In the genomic region with DNA sequence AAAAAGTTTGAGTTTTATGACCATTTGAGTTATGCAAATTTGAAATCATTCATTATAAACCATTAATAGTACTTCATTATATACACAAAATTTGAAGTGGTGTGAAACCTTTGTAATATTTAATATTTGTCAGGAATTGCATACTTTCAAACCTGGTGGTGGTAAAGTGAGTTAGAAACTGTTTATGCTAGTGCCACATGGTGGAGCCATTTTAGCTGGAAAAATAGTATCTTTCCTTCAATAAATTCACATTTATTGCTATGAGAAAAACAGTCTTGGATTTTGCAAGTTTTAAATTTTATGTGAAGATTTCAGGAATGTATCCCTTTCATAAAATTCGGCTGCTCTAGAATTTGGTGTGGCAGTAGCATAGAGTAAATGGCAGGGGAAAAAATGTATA, we compare ENCODE assay signal across 15 cellular contexts. TPM values are rescaled to one million over a fixed set of nuclear protein-coding genes. Genes with fewer than 3 reads are reported as not detected.
DNase-seq lines count a peak whose midpoint lies in the region; ATAC-seq, FAIRE-seq and TF ChIP-seq lines count a peak whose summit lies in the region.
"Had no signal": no experiment of that assay in that cellular context is flagged by ENCODE, and none has a peak within 500 bp of the region (broad histone marks: within the 10 kb centered on the region; RNA-seq: fewer than 3 reads in every experiment).

No MANE protein-coding gene starts in this region.

- POLR2A ChIA-PET in K562 (lab: Yijun Ruan, JAX) (no interaction called here), MCF 10A (lab: Yijun Ruan, JAX) (no interaction called here)

- CTCF ChIA-PET in K562 (lab: Yijun Ruan, JAX; ENCODE audit: low intra/inter-chr PET ratio), result interaction anchor here (0.5 kb wide), 1 partner anchor 258 kb away, joined by 4 read pairs; no protein-coding TSS in a partner anchor
- CTCF ChIA-PET in MCF 10A (lab: Yijun Ruan, JAX), result interaction anchor here (0.7 to 1.5 kb wide), 2 partner anchors 35 to 37 kb away, joined by 3 to 7 read pairs; no protein-coding TSS in a partner anchor

- TF ChIP-seq POLR2A in K562 (conservative IDR thresholded peaks at IDR 0.05), result no peak

- H3K27me3 Mint-ChIP-seq in MCF 10A (ENCODE audit: insufficient read depth, unreplicated experiment), result peaks cover 8% of the 10 kb centered on the region
- H3K27me3 Mint-ChIP-seq: activated CD4-positive, alpha-beta T cell treated with anti-CD3 and anti-CD28 coated beads for 36 hours; central memory CD8-positive, alpha-beta T cell; T-cell had no signal

- H3K4me1 ChIP-seq in K562 (replicated peaks in 1 of 2; ENCODE audit: control insufficient read depth in 2 of 2, insufficient read depth in 2 of 2, low read length in 2 of 2) (0 out of 5 replicates have a peak, but pooled peaks cover 0 to 2% of the 10 kb centered on the region in 2 experiments), SJCRH30 (no peaks in the 10 kb centered on the region)

- H3K27ac ChIP-seq in C4-2B, result no peak overlapping the region
- H3K27ac ChIP-seq in K562 (ENCODE audit: extremely low read depth, low read depth, low read length), result no peak overlapping the region
- H3K27ac ChIP-seq in SJCRH30, result no peak overlapping the region

- peaks cover 8% of the 10 kb centered on the region for H3K9me3 Mint-ChIP-seq in MCF 10A (ENCODE audit: unreplicated experiment)

- H2AFZ ChIP-seq in K562 (ENCODE audit: low read depth, low read length), result no peak overlapping the region

- no peak overlapping the region for H3K27ac Mint-ChIP-seq in MCF 10A (ENCODE audit: low read depth, unreplicated experiment)
- H3K27ac Mint-ChIP-seq: activated CD4-positive, alpha-beta T cell treated with anti-CD3 and anti-CD28 coated beads for 36 hours; T-cell had no signal

- in situ Hi-C loops in K562 (cut with MboI), result no loop called here

- H3K36me3 ChIP-seq in K562 (ENCODE audit: control insufficient read depth, insufficient read depth, low read length), result no peaks in the 10 kb centered on the region
- no peaks in the 10 kb centered on the region for H3K36me3 ChIP-seq in SJCRH30

- DNase-seq in K562 (ENCODE audit: extremely low read depth in 1 of 4, low spot score in 3 of 4), result no peak
- peak; percentile 26 to 60 for DNase-seq in lung microvascular endothelial cell (ENCODE audit: low read depth in 2 of 2)
- DNase-seq in NK-92 treated with Interleukin-12 subunit alpha and Interleukin-12 subunit beta, amount 100 ng/mL, for 24 hours (lab: John Stamatoyannopoulos, UW), result no peak
- DNase-seq in SJCRH30, result no peak
- no peak for DNase-seq in GF-D8 (lab: John Stamatoyannopoulos, UW)
- DNase-seq in MCF 10A (ENCODE audit: unreplicated experiment), result no peak
- DNase-seq: activated CD4-positive, alpha-beta T cell treated with anti-CD3 and anti-CD28 coated beads for 36 hours; activated effector memory CD4-positive, alpha-beta T cell treated with Interleukin-2 at 50 U/mL for 16 hours; NCI-H146; T-cell had no signal

- H3K4me3 ChIP-seq in K562, result no peak overlapping the region
- H3K4me3 ChIP-seq in SJCRH30, result no peak overlapping the region

- TF ChIP-seq RAD21 in Ishikawa (IDR thresholded peaks at IDR 0.05; ENCODE audit: low read depth), result 0 out of 2 replicates have a peak, but pooled peaks have one; percentile 4
- peak in 1 of 2 experiments; percentile 28; a peak in 1 of 4 replicates for TF ChIP-seq RAD21 in K562 (CRISPR knock-in tag; conservative IDR thresholded peaks at IDR 0.05 in 1 of 2, IDR thresholded peaks at IDR 0.05 in 1 of 2)

- no peaks in the 10 kb centered on the region for H3K4me1 Mint-ChIP-seq in MCF 10A (ENCODE audit: insufficient read depth, unreplicated experiment)
- H3K4me1 Mint-ChIP-seq: central memory CD8-positive, alpha-beta T cell had no signal

- FAIRE-seq in K562 (lab: Jason Lieb, UNC), result no peak

- no peaks in the 10 kb centered on the region for H3K36me3 Mint-ChIP-seq in MCF 10A (ENCODE audit: insufficient read depth, unreplicated experiment)

- TF ChIP-seq EP300 in Ishikawa (IDR thresholded peaks at IDR 0.05; ENCODE audit: borderline replicate concordance), result no peak
- no peak for TF ChIP-seq EP300 in K562 (IDR thresholded peaks at IDR 0.05; ENCODE audit: low read length)

- no peaks in the 10 kb centered on the region for H3K9me3 ChIP-seq in K562 (replicated peaks; ENCODE audit: control insufficient read depth, insufficient read depth, low read depth, low read length)
- H3K9me3 ChIP-seq in SJCRH30 (replicated peaks), result peaks cover 12% of the 10 kb centered on the region

- H3K79me2 ChIP-seq in K562 (ENCODE audit: control insufficient read depth, insufficient read depth, low read length), result no peaks in the 10 kb centered on the region

- ATAC-seq in K562, result no peak
- ATAC-seq: activated CD4-positive, alpha-beta T cell treated with anti-CD3 and anti-CD28 coated beads for 36 hours; sciatic nerve; T-cell had no signal

- no peaks in the 10 kb centered on the region for H3K9me1 ChIP-seq in K562 (ENCODE audit: control insufficient read depth, insufficient read depth, low read length)

- H3K4me2 ChIP-seq in K562 (ENCODE audit: insufficient read depth, low read length), result no peak overlapping the region

- BruUV-seq in K562 (replicated peaks; lab: Mats Ljungman, UMichigan) (no TSS peak), MCF 10A (replicated peaks; lab: Mats Ljungman, UMichigan) (no TSS peak)

- intact Hi-C loops in K562 (cut with micrococcal nuclease), result loop anchor here (1.0 kb wide), 1 partner anchor 37 kb away; no protein-coding TSS in a partner anchor
- intact Hi-C loops in MCF 10A (cut with micrococcal nuclease), result loop anchor here (1.0 kb wide), 1 partner anchor 37 kb away; no protein-coding TSS in a partner anchor

- H3K4me3 Mint-ChIP-seq in MCF 10A (ENCODE audit: unreplicated experiment), result no peak overlapping the region
- H3K4me3 Mint-ChIP-seq: activated CD4-positive, alpha-beta T cell treated with anti-CD3 and anti-CD28 coated beads for 36 hours; central memory CD8-positive, alpha-beta T cell; T-cell had no signal

- TF ChIP-seq CTCF in C4-2B (conservative IDR thresholded peaks at IDR 0.05) (peak; percentile 40), K562 (IDR thresholded peaks at IDR 0.05 in 2 of 3, conservative IDR thresholded peaks at IDR 0.05 in 1 of 3; ENCODE audit: insufficient read depth in 2 of 3, low read depth in 1 of 3, low read length in 3 of 3) (peak in 2 of 3 experiments; percentile 38 to 44; a peak in 3 of 6 replicates), MCF 10A (IDR thresholded peaks at IDR 0.05; ENCODE audit: unreplicated experiment) (no peak)

- no peak overlapping the region for H3K9ac ChIP-seq in K562 (ENCODE audit: insufficient read depth in 1 of 2, low read depth in 2 of 2, low read length in 2 of 2)

- H3K27me3 ChIP-seq in K562 (ENCODE audit: control insufficient read depth in 2 of 2, insufficient read depth in 2 of 2, low read length in 2 of 2) (no peaks in the 10 kb centered on the region), SJCRH30 (no peaks in the 10 kb centered on the region)

- WGBS in K562 (ENCODE audit: insufficient coverage, low coverage, missing lambda C conversion rate), result 7% methylated on average over 1 of the region's 1 CpG

- H4K20me1 ChIP-seq in K562 (replicated peaks; ENCODE audit: control insufficient read depth, insufficient read depth, low read length), result no peaks in the 10 kb centered on the region

TF ChIP-seq in Ishikawa, 13 proteins besides CTCF, POLR2A, EP300 and RAD21 (continues in another document):
- TF ChIP-seq NFIC (IDR thresholded peaks at IDR 0.05) (no peak), TAF1 (IDR thresholded peaks at IDR 0.05; ENCODE audit: low read depth) (no peak)

RNA-seq across cellular contexts. Expression of a gene that starts 7.3 kb away (rescaled TPM):
- total RNA-seq in K562 (2011; cell fraction: chromatin; rRNA removed; ENCODE audit: low replicate concordance), result 72.7 and 152 TPM in 2 replicates
- total RNA-seq in K562 (2011; cell fraction: nucleolus; rRNA removed), result 40.2 and 50.1 TPM in 2 replicates
- 84.8 and 99.5 TPM in 2 replicates for total RNA-seq in K562 (2011; cell fraction: nucleoplasm; rRNA removed)
- total RNA-seq in K562 (2014; rRNA removed), result 54.9 and 61.5 TPM in 2 replicates
- 103 and 110 TPM in 2 replicates for total RNA-seq in K562 (2014; rRNA removed; fragmentation: Illumina TruSeq; extraction: Trizol)
- 75.8 and 78.7 TPM in 2 replicates for total RNA-seq in K562 (2015; rRNA removed; fragmentation: Illumina TruSeq; extraction: Trizol)
- total RNA-seq in K562 (2021), result 106 and 118 TPM in 2 replicates
- 21.3 and 45.3 TPM in 2 replicates for polyA plus RNA-seq in K562 (2011; rRNA removed)
- 18.2 and 21.3 TPM in 2 replicates for polyA plus RNA-seq in K562 (2011; cell fraction: cytosol; rRNA removed)
- 28.2 and 35.4 TPM in 2 replicates for polyA plus RNA-seq in K562 (2011; cell fraction: nucleus; rRNA removed)
- 64.1 and 83.7 TPM in 2 replicates for polyA plus RNA-seq in K562 (2012)
- 103 and 113 TPM in 2 replicates for polyA plus RNA-seq in K562 (2014; fragmentation: Illumina TruSeq; extraction: Trizol)
- polyA plus RNA-seq in K562 (2014; fragmentation: Nextera tagmentation; extraction: Ambion mirVana), result 10 to 100 TPM; 26.0 to 38.7 TPM
- polyA plus RNA-seq in K562 (2014; rRNA removed), result 67.3 and 69.7 TPM in 2 replicates
- 40.0 and 65.9 TPM in 2 replicates for polyA minus RNA-seq in K562 (2011; rRNA and poly(A)+ RNA removed)
- polyA minus RNA-seq in K562 (2011; cell fraction: cytosol; rRNA and poly(A)+ RNA removed), result 23.3 and 36.8 TPM in 2 replicates
- 30.9 and 33.9 TPM in 2 replicates for polyA minus RNA-seq in K562 (2011; cell fraction: nucleus; rRNA and poly(A)+ RNA removed)
- 33.1 and 41.2 TPM in 2 replicates for total RNA-seq in lung microvascular endothelial cell
- total RNA-seq in SJCRH30 (2014; rRNA removed; shearing (Covaris generic)), result 92.6 and 92.8 TPM in 2 replicates
- 28.2 and 28.3 TPM in 2 replicates for total RNA-seq in MCF 10A (2022)

RNA-seq across cellular contexts. Expression of a gene that starts 34.9 kb away (rescaled TPM):
- total RNA-seq in K562 (2011; cell fraction: chromatin; rRNA removed; ENCODE audit: low replicate concordance), result not detected in 2 replicates
- total RNA-seq in K562 (2011; cell fraction: nucleolus; rRNA removed), result not detected in 2 replicates
- total RNA-seq in K562 (2011; cell fraction: nucleoplasm; rRNA removed), result not detected in 2 replicates
- total RNA-seq in K562 (2014; rRNA removed) (not detected in 2 replicates), K562 (2014; rRNA removed; fragmentation: Illumina TruSeq; extraction: Trizol) (not detected in 2 replicates), K562 (2015; rRNA removed; fragmentation: Illumina TruSeq; extraction: Trizol) (not detected in 2 replicates), K562 (2021) (not detected in 2 replicates), lung microvascular endothelial cell (not detected in 2 replicates), MCF 10A (2022) (not detected in 2 replicates)
- polyA plus RNA-seq in K562 (2011; rRNA removed) (not detected in 2 replicates), K562 (2014; fragmentation: Illumina TruSeq; extraction: Trizol) (not detected in 2 replicates), K562 (2014; fragmentation: Nextera tagmentation; extraction: Ambion mirVana) (not detected), K562 (2014; rRNA removed) (not detected in 2 replicates)
- polyA plus RNA-seq in K562 (2011; cell fraction: cytosol; rRNA removed), result not detected in 2 replicates
- not detected in 2 replicates for polyA plus RNA-seq in K562 (2011; cell fraction: nucleus; rRNA removed)
- not detected in 2 replicates for polyA plus RNA-seq in K562 (2012)
- polyA minus RNA-seq in K562 (2011; rRNA and poly(A)+ RNA removed), result not detected in 2 replicates
- polyA minus RNA-seq in K562 (2011; cell fraction: cytosol; rRNA and poly(A)+ RNA removed), result not detected in 2 replicates
- not detected in 2 replicates for polyA minus RNA-seq in K562 (2011; cell fraction: nucleus; rRNA and poly(A)+ RNA removed)
- total RNA-seq in SJCRH30 (2014; rRNA removed; shearing (Covaris generic)), result not detected in 2 replicates
- total RNA-seq: activated CD4-positive, alpha-beta T cell treated with anti-CD3 and anti-CD28 coated beads for 36 hours; sciatic nerve; subcutaneous adipose tissue; T-cell had no signal

Comparison
In these comparisons a context has a peak if more than half of its experiments do, and no peak if none do; other contexts are left out.
1. DNase-seq: peak in lung microvascular endothelial cell (2 of 2); none in K562 (0 of 4), NK-92 treated with Interleukin-12 subunit alpha and Interleukin-12 subunit beta, amount 100 ng/mL, for 24 hours (single experiment), SJCRH30 (0 of 2), GF-D8 (single experiment) and MCF 10A (single experiment).